8 cellular contexts compared by ENCODE assay signal in genomic region chr16:1990336-1991134, GRCh38. TPM values are rescaled to one million over a fixed set of nuclear protein-coding genes. Genes with fewer than 3 reads are reported as not detected.
DNase-seq lines count a peak whose midpoint lies in the region; ATAC-seq and TF ChIP-seq lines count a peak whose summit lies in the region.

No MANE protein-coding gene starts in this region.

- H3K36me3 ChIP-seq in mesenchymal stem cell (ENCODE audit: control insufficient read depth in 1 of 2, insufficient read depth in 2 of 2, low read depth in 1 of 2, low read length in 2 of 2), result peaks cover 22 to 29% of the 10 kb centered on the region in 2 experiments

- H3K27ac Mint-ChIP-seq in IgD-negative memory B cell, result peak overlapping the region; percentile 95 to 99 (median 98)
- peak overlapping the region; percentile 50 for H3K27ac Mint-ChIP-seq in activated naive CD8-positive, alpha-beta T cell

- H2AFZ ChIP-seq in mesenchymal stem cell (ENCODE audit: low read depth, low read length), result no peak overlapping the region

- DNase-seq in GM10266 (ENCODE audit: extremely low spot score), result peak; percentile 68
- no peak for DNase-seq in mesenchymal stem cell
- DNase-seq in activated gamma-delta T cell (lab: John Stamatoyannopoulos, UW), result no peak
- DNase-seq in COLO829 (ENCODE audit: low spot score), result no peak
- DNase-seq in medulla oblongata (ENCODE audit: extremely low spot score), result no peak

- no peak for ATAC-seq in HG02588 (IDR thresholded peaks at IDR 0.05; ENCODE audit: unreplicated experiment)

- WGBS in mesenchymal stem cell, result 6% methylated on average over 26 of the region's 52 CpGs

- no peak overlapping the region for H2BK15ac ChIP-seq in mesenchymal stem cell (ENCODE audit: low read depth, poor library complexity, severe bottlenecking)

- no peak overlapping the region for H2AK5ac ChIP-seq in mesenchymal stem cell (ENCODE audit: low read length, severe bottlenecking)

- peak overlapping the region in 1 of 2 experiments; percentile 56 for H3K23ac ChIP-seq in mesenchymal stem cell (ENCODE audit: low read length in 2 of 2)

- no peaks in the 10 kb centered on the region for H3K9me3 Mint-ChIP-seq in IgD-negative memory B cell
- H3K9me3 Mint-ChIP-seq in activated naive CD8-positive, alpha-beta T cell (ENCODE audit: low read depth), result no peaks in the 10 kb centered on the region

- H3K9ac ChIP-seq in mesenchymal stem cell (ENCODE audit: low read length), result no peak overlapping the region

- H3K27me3 Mint-ChIP-seq in IgD-negative memory B cell, result no peaks in the 10 kb centered on the region
- peaks cover 5% of the 10 kb centered on the region for H3K27me3 Mint-ChIP-seq in activated naive CD8-positive, alpha-beta T cell

- H3K14ac ChIP-seq in mesenchymal stem cell (ENCODE audit: low read length in 2 of 2), result no peak overlapping the region

- H2BK5ac ChIP-seq in mesenchymal stem cell (ENCODE audit: low read depth, low read length, poor library complexity, severe bottlenecking), result no peak overlapping the region

- no peak overlapping the region for H3K4ac ChIP-seq in mesenchymal stem cell (ENCODE audit: low read depth in 1 of 2, low read length in 2 of 2)

- H3K27me3 ChIP-seq in mesenchymal stem cell (ENCODE audit: control insufficient read depth in 1 of 2, insufficient read depth in 1 of 2, low read length in 2 of 2), result peaks cover 27 to 34% of the 10 kb centered on the region in 2 experiments

- no peak overlapping the region for H3K27ac ChIP-seq in mesenchymal stem cell (ENCODE audit: low read length, poor library complexity, severe bottlenecking)

- H3K36me3 Mint-ChIP-seq in IgD-negative memory B cell, result no peaks in the 10 kb centered on the region
- H3K36me3 Mint-ChIP-seq in activated naive CD8-positive, alpha-beta T cell, result no peaks in the 10 kb centered on the region

- H3K4me3 ChIP-seq in mesenchymal stem cell (ENCODE audit: insufficient read depth in 1 of 2, low read depth in 1 of 2, low read length in 2 of 2), result peak overlapping the region in 1 of 2 experiments; percentile 15

- no peak overlapping the region for H4K8ac ChIP-seq in mesenchymal stem cell (ENCODE audit: low read length)

- H3K9me3 ChIP-seq in mesenchymal stem cell (ENCODE audit: control insufficient read depth, low read length), result no peaks in the 10 kb centered on the region

- H3K4me1 ChIP-seq in mesenchymal stem cell (ENCODE audit: control insufficient read depth, insufficient read depth, low read depth, low read length), result peaks cover 41% of the 10 kb centered on the region

- peak overlapping the region; percentile 63 for H3K4me2 ChIP-seq in mesenchymal stem cell (ENCODE audit: low read length, poor library complexity, severe bottlenecking)

- H2BK120ac ChIP-seq in mesenchymal stem cell (ENCODE audit: low read depth, low read length), result no peak overlapping the region

- H3K4me1 Mint-ChIP-seq in IgD-negative memory B cell, result peaks cover 10 to 13% (median 13%) of the 10 kb centered on the region in 3 donors
- H3K4me1 Mint-ChIP-seq in activated naive CD8-positive, alpha-beta T cell (ENCODE audit: low read depth), result peaks cover 16% of the 10 kb centered on the region

- no peak for TF ChIP-seq CTCF in GM10266 (IDR thresholded peaks at IDR 0.05; ENCODE audit: control insufficient read depth, insufficient read depth, low read depth, missing control alignments)

- no peak overlapping the region for H3K18ac ChIP-seq in mesenchymal stem cell (ENCODE audit: low read depth in 1 of 2, low read length in 2 of 2)

- peak overlapping the region; percentile 22 for H4K91ac ChIP-seq in mesenchymal stem cell (ENCODE audit: low read length)

- H2BK12ac ChIP-seq in mesenchymal stem cell (ENCODE audit: low read length in 2 of 2), result peak overlapping the region in 1 of 2 experiments; percentile 45

- H3K4me3 Mint-ChIP-seq in IgD-negative memory B cell, result peak overlapping the region; percentile 79 to 95 (median 92)
- H3K4me3 Mint-ChIP-seq in activated naive CD8-positive, alpha-beta T cell, result peak overlapping the region; percentile 78

- peaks cover 14% of the 10 kb centered on the region for H3K79me1 ChIP-seq in mesenchymal stem cell (replicated peaks; ENCODE audit: low read length, poor library complexity, severe bottlenecking)

RNA-seq across cellular contexts. Expression of gene SYNGR3, which starts 0.8 kb away (rescaled TPM):
- 4.9 TPM for polyA plus RNA-seq in IgD-negative memory B cell
- 0.48 TPM for polyA plus RNA-seq in mesenchymal stem cell (2013, experiment 1 of 2)
- polyA plus RNA-seq in mesenchymal stem cell (2013, experiment 2 of 2), result 0.55 TPM

RNA-seq across cellular contexts. Expression of gene GFER, which starts 6.5 kb away (rescaled TPM):
- 39.0 TPM for polyA plus RNA-seq in IgD-negative memory B cell
- polyA plus RNA-seq in mesenchymal stem cell (2013, experiment 1 of 2), result 33.5 TPM
- polyA plus RNA-seq in mesenchymal stem cell (2013, experiment 2 of 2), result 32.2 TPM

RNA-seq across cellular contexts. Expression of gene NOXO1, which starts 9.3 kb away (rescaled TPM):
- not detected for polyA plus RNA-seq in IgD-negative memory B cell
- 0.07 TPM for polyA plus RNA-seq in mesenchymal stem cell (2013, experiment 1 of 2)
- 0.15 TPM for polyA plus RNA-seq in mesenchymal stem cell (2013, experiment 2 of 2)

RNA-seq across cellular contexts. Expression of gene TBL3, which starts 18.7 kb away (rescaled TPM):
- polyA plus RNA-seq in IgD-negative memory B cell, result 52.0 TPM
- polyA plus RNA-seq in mesenchymal stem cell (2013, experiment 1 of 2), result 12.0 TPM
- polyA plus RNA-seq in mesenchymal stem cell (2013, experiment 2 of 2), result 12.3 TPM

RNA-seq across cellular contexts. Expression of gene ZNF598, which starts 19.1 kb away (rescaled TPM):
- 11.0 TPM for polyA plus RNA-seq in IgD-negative memory B cell
- polyA plus RNA-seq in mesenchymal stem cell (2013, experiment 1 of 2), result 23.8 TPM
- 21.1 TPM for polyA plus RNA-seq in mesenchymal stem cell (2013, experiment 2 of 2)
